Comparison of ENCODE assay signal across 1 cellular context in genomic region chr12:24534632-24535031, GRCh38.
TF ChIP-seq lines count a peak whose summit lies in the region.

No MANE protein-coding gene starts in this region.

TF ChIP-seq in HepG2, 621 proteins besides CTCF, POLR2A, EP300 and RAD21 (continued from another document):
- TF ChIP-seq ZBTB34 (CRISPR knock-in tag; IDR thresholded peaks at IDR 0.05), result no peak
- TF ChIP-seq FOSL1 (CRISPR knock-in tag; IDR thresholded peaks at IDR 0.05; ENCODE audit: borderline replicate concordance), result no peak
